ENCODE assay signal across 21 cellular contexts in the genomic region with DNA sequence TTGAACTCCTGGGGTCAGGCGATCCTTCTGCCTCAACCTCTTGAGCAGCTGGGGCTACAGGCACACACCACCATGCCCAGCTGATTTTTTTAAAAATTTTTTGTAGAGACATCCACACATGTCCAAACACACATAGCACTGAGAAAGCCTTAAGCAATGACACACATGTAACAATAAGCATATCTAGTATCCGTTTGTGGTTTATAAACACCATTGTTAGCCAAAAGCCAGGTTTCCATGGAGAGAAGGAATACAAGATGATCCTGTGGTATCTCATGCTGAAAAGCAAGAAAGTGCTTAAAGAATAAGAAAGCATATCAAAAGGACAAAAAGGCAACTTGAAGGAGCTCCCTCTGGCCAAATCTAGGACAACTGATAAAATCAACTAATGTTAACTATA. TPM values are rescaled to one million over a fixed set of nuclear protein-coding genes. Genes with fewer than 3 reads are reported as not detected.
DNase-seq lines count a peak whose midpoint lies in the region; ATAC-seq, FAIRE-seq and TF ChIP-seq lines count a peak whose summit lies in the region.
"Had no signal": no experiment of that assay in that cellular context is flagged by ENCODE, and none has a peak within 500 bp of the region (broad histone marks: within the 10 kb centered on the region; RNA-seq: fewer than 3 reads in every experiment).

No MANE protein-coding gene starts in this region.

- H3K36me3 ChIP-seq in astrocyte (ENCODE audit: insufficient read depth, low read length) (no peaks in the 10 kb centered on the region), prostate gland (no peaks in the 10 kb centered on the region), esophagus squamous epithelium (no peaks in the 10 kb centered on the region)
- H3K36me3 ChIP-seq: BLaER1 treated with 17β-estradiol and CSF1 and Interleukin-3, amounts not matched to agents 10 nM and 100 nM had no signal

- H3K4me3 ChIP-seq in AG10803 (ENCODE audit: low read length) = no peak overlapping the region
- no peak overlapping the region for H3K4me3 ChIP-seq in astrocyte (ENCODE audit: insufficient read depth, low read depth, low read length)
- H3K4me3 ChIP-seq in fibroblast of pulmonary artery (replicated peaks; ENCODE audit: low read depth, low read length) = no peak overlapping the region
- H3K4me3 ChIP-seq in prostate gland = no peak overlapping the region
- no peak overlapping the region for H3K4me3 ChIP-seq in esophagus squamous epithelium
- H3K4me3 ChIP-seq: BLaER1 treated with 17β-estradiol and CSF1 and Interleukin-3, amounts not matched to agents 10 nM and 100 nM; GM12878 had no signal

- no peak for FAIRE-seq in astrocyte (lab: Jason Lieb, UNC)
- FAIRE-seq: GM12878, H1, HTR-8/SVneo had no signal

- intact Hi-C loops in CD4-positive, alpha-beta T cell (cut with DNase I, micrococcal nuclease) = no loop called here
- intact Hi-C loops in prostate gland (cut with DNase I) = no loop called here
- intact Hi-C loops in esophagus squamous epithelium (cut with DNase I) = no loop called here

- POLR2A ChIA-PET in CD4-positive, alpha-beta T cell (lab: Charles Lee) = no interaction called here

- H3K4me2 ChIP-seq in astrocyte (ENCODE audit: low read length) = no peak overlapping the region
- H3K4me2 ChIP-seq: BLaER1 treated with 17β-estradiol and CSF1 and Interleukin-3, amounts not matched to agents 10 nM and 100 nM had no signal

- no peaks in the 10 kb centered on the region for H3K79me2 ChIP-seq in astrocyte (ENCODE audit: insufficient read depth, low read length)

- H3K27me3 Mint-ChIP-seq in astrocyte (ENCODE audit: low read depth, unreplicated experiment) = no peaks in the 10 kb centered on the region
- peaks cover 8% of the 10 kb centered on the region for H3K27me3 Mint-ChIP-seq in CD4-positive, alpha-beta T cell

- no peaks in the 10 kb centered on the region for H3K36me3 Mint-ChIP-seq in astrocyte (ENCODE audit: low read depth, unreplicated experiment)
- H3K36me3 Mint-ChIP-seq in CD4-positive, alpha-beta T cell (ENCODE audit: low read depth) = no peaks in the 10 kb centered on the region
- H3K36me3 Mint-ChIP-seq: CD8-positive, alpha-beta memory T cell had no signal

- H4K20me1 ChIP-seq in astrocyte (ENCODE audit: insufficient read depth, low read length) = no peaks in the 10 kb centered on the region
- H4K20me1 ChIP-seq: BLaER1 treated with 17β-estradiol and CSF1 and Interleukin-3, amounts not matched to agents 10 nM and 100 nM had no signal

- H3K9me3 Mint-ChIP-seq in astrocyte (ENCODE audit: unreplicated experiment) = no peaks in the 10 kb centered on the region
- no peaks in the 10 kb centered on the region for H3K9me3 Mint-ChIP-seq in CD4-positive, alpha-beta T cell
- H3K9me3 Mint-ChIP-seq: CD8-positive, alpha-beta memory T cell had no signal

- H2AFZ ChIP-seq in astrocyte (ENCODE audit: low read depth, low read length) = no peak overlapping the region

- no peak for ATAC-seq in CD4-positive, alpha-beta T cell (ENCODE audit: poor library complexity)
- ATAC-seq: GM12878 had no signal

- no peak for TF ChIP-seq POLR2A in prostate gland (IDR thresholded peaks at IDR 0.05)
- TF ChIP-seq POLR2A in esophagus squamous epithelium (IDR thresholded peaks at IDR 0.05) = no peak

- peak overlapping the region; percentile 44 for H3K27ac Mint-ChIP-seq in astrocyte (ENCODE audit: unreplicated experiment)
- H3K27ac Mint-ChIP-seq in CD4-positive, alpha-beta T cell = no peak overlapping the region
- H3K27ac Mint-ChIP-seq: B cell; CD8-positive, alpha-beta memory T cell; H9 had no signal

- peaks cover 2% of the 10 kb centered on the region for H3K4me1 Mint-ChIP-seq in astrocyte (ENCODE audit: low read depth, unreplicated experiment)
- H3K4me1 Mint-ChIP-seq in CD4-positive, alpha-beta T cell (ENCODE audit: low read depth) = no peaks in the 10 kb centered on the region
- H3K4me1 Mint-ChIP-seq: CD8-positive, alpha-beta memory T cell had no signal

- H3K4me1 ChIP-seq in astrocyte (ENCODE audit: insufficient read depth, low read length) = peaks cover 30% of the 10 kb centered on the region
- H3K4me1 ChIP-seq in prostate gland (replicated peaks) = no peaks in the 10 kb centered on the region
- H3K4me1 ChIP-seq in esophagus squamous epithelium = peaks cover 0 to 5% (median 0%) of the 10 kb centered on the region in 3 donors

- DNase-seq in AG10803 (ENCODE audit: low read depth) (peak; percentile 8), M059J (ENCODE audit: low read depth) (peak; percentile 61), astrocyte (ENCODE audit: low read depth) (no peak), fibroblast of pulmonary artery (ENCODE audit: low read depth) (peak; percentile 69), DMS114 treated with DMSO at 0.1 percent for 48 hours (lab: John Stamatoyannopoulos, UW; ENCODE audit: unreplicated experiment) (no peak), prostate gland (ENCODE audit: low spot score) (no peak), esophagus squamous epithelium (lab: John Stamatoyannopoulos, UW) (no peak)
- no peak for DNase-seq in CD4-positive, alpha-beta T cell
- DNase-seq: 8988T; CD8-positive, alpha-beta memory T cell; COR-L47; DMS153; DMS79; GDM1; H9; IMR-90 had no signal

- H3K4me3 Mint-ChIP-seq in astrocyte (ENCODE audit: unreplicated experiment) = no peak overlapping the region
- H3K4me3 Mint-ChIP-seq in CD4-positive, alpha-beta T cell = no peak overlapping the region
- H3K4me3 Mint-ChIP-seq: B cell; CD8-positive, alpha-beta memory T cell; H9 had no signal

- no peak overlapping the region for H3K9ac ChIP-seq in astrocyte (ENCODE audit: low read length)
- H3K9ac ChIP-seq: BLaER1 treated with 17β-estradiol and CSF1 and Interleukin-3, amounts not matched to agents 10 nM and 100 nM had no signal

- H3K27me3 ChIP-seq in astrocyte (ENCODE audit: insufficient read depth, low read length) (no peaks in the 10 kb centered on the region), prostate gland (replicated peaks; ENCODE audit: insufficient read depth) (no peaks in the 10 kb centered on the region), esophagus squamous epithelium (no peaks in the 10 kb centered on the region)
- H3K27me3 ChIP-seq in CD4-positive, alpha-beta T cell (ENCODE audit: control insufficient read depth, insufficient read depth, low read length) = no peaks in the 10 kb centered on the region
- H3K27me3 ChIP-seq: BLaER1 treated with 17β-estradiol and CSF1 and Interleukin-3, amounts not matched to agents 10 nM and 100 nM had no signal

- H3K9me3 ChIP-seq in astrocyte (ENCODE audit: insufficient read depth, low read depth, low read length) = no peaks in the 10 kb centered on the region
- no peaks in the 10 kb centered on the region for H3K9me3 ChIP-seq in CD4-positive, alpha-beta T cell (ENCODE audit: control insufficient read depth, low read length)
- no peaks in the 10 kb centered on the region for H3K9me3 ChIP-seq in prostate gland
- H3K9me3 ChIP-seq in esophagus squamous epithelium = no peaks in the 10 kb centered on the region

- CTCF ChIA-PET in CD4-positive, alpha-beta T cell (lab: Charles Lee) = no interaction called here

- WGBS in prostate gland = 66% methylated on average over 2 of the region's 2 CpGs
- 51 to 56% methylated on average over 2 of the region's 2 CpGs for WGBS in esophagus squamous epithelium, 2 donors

- H3K27ac ChIP-seq in astrocyte (ENCODE audit: low read depth, low read length) (no peak overlapping the region), prostate gland (no peak overlapping the region), esophagus squamous epithelium (no peak overlapping the region)
- no peak overlapping the region for H3K27ac ChIP-seq in CD4-positive, alpha-beta T cell (ENCODE audit: low read depth, low read length)
- H3K27ac ChIP-seq: BLaER1 treated with 17β-estradiol and CSF1 and Interleukin-3, amounts not matched to agents 10 nM and 100 nM had no signal

- TF ChIP-seq CTCF in AG10803 (conservative IDR thresholded peaks at IDR 0.05; ENCODE audit: low read length) (no peak), astrocyte (IDR thresholded peaks at IDR 0.05; ENCODE audit: insufficient read depth, low read depth, low read length) (no peak), fibroblast of pulmonary artery (IDR thresholded peaks at IDR 0.05; ENCODE audit: low read length, missing control alignments) (no peak), prostate gland (IDR thresholded peaks at IDR 0.05) (no peak), esophagus squamous epithelium (IDR thresholded peaks at IDR 0.05) (no peak)
- no peak for TF ChIP-seq CTCF in CD4-positive, alpha-beta T cell (IDR thresholded peaks at IDR 0.05)

RNA-seq across cellular contexts. Expression of a gene that starts 29.7 kb away (rescaled TPM):
- 17.0 and 27.2 TPM in 2 replicates for total RNA-seq in M059J (2014; rRNA removed; shearing (Covaris generic))
- 20.9 and 23.8 TPM in 2 replicates for total RNA-seq in astrocyte
- not detected for total RNA-seq in CD4-positive, alpha-beta T cell
- total RNA-seq in prostate gland = 10 to 100 TPM; 10.5 to 12.7 TPM
- 10 to 100 TPM; 16.2 to 54.8 (median 31.4) TPM for total RNA-seq in esophagus squamous epithelium

Comparison
In these comparisons a context has a peak if more than half of its experiments do, and no peak if none do; other contexts are left out.
1. DNase-seq: peak in AG10803 (single experiment), M059J (single experiment) and fibroblast of pulmonary artery (single experiment); none in astrocyte (single experiment), DMS114 treated with DMSO at 0.1 percent for 48 hours (single experiment), CD4-positive, alpha-beta T cell (0 of 10), prostate gland (single experiment) and esophagus squamous epithelium (single experiment).
2. RNA of a gene that starts 29.7 kb away (total RNA-seq): 16.2 to 54.8 TPM in esophagus squamous epithelium, 20.9 to 23.8 TPM in astrocyte, 17.0 to 27.2 TPM in M059J and 10.5 to 12.7 TPM in prostate gland; not detected in CD4-positive, alpha-beta T cell; every median in the first group is over 10 times any median in the second.